Comparison of ENCODE assay signal across 8 cellular contexts in genomic region chr22:17501679-17502285, GRCh38.
DNase-seq lines count a peak whose midpoint lies in the region; ATAC-seq, FAIRE-seq and TF ChIP-seq lines count a peak whose summit lies in the region.

No MANE protein-coding gene starts in this region.

- H3K4me3 Mint-ChIP-seq in CD4-positive, CD25-positive, alpha-beta regulatory T cell: no peak overlapping the region
- H3K4me3 Mint-ChIP-seq in T-cell (no peak overlapping the region), nephron progenitor cell (no peak overlapping the region)

- H3K9me3 Mint-ChIP-seq in CD4-positive, CD25-positive, alpha-beta regulatory T cell: no peaks in the 10 kb centered on the region
- H3K9me3 Mint-ChIP-seq in T-cell (no peaks in the 10 kb centered on the region), nephron progenitor cell (no peaks in the 10 kb centered on the region)

- H3K4me2 ChIP-seq in fibroblast of lung (ENCODE audit: extremely low read depth, insufficient read depth, low read length): no peak overlapping the region

- H3K4me1 Mint-ChIP-seq in CD4-positive, CD25-positive, alpha-beta regulatory T cell: peaks cover 0 to 4% (median 1%) of the 10 kb centered on the region in 4 donors
- H3K4me1 Mint-ChIP-seq in T-cell: no peaks in the 10 kb centered on the region
- H3K4me1 Mint-ChIP-seq in nephron progenitor cell: no peaks in the 10 kb centered on the region

- H4K20me1 ChIP-seq in fibroblast of lung (ENCODE audit: control insufficient read depth, extremely low read depth, insufficient read depth, low read length): no peaks in the 10 kb centered on the region

- DNase-seq in CD4-positive, CD25-positive, alpha-beta regulatory T cell: peak; percentile 19 to 74 (median 67)
- DNase-seq in GM12891 (ENCODE audit: insufficient read length, low spot score) (peak; percentile 39), NCI-H1694 treated with DMSO at 0.1 percent for 48 hours (lab: John Stamatoyannopoulos, UW) (peak; percentile 69), T-cell (peak in 18 of 34 experiments; percentile 2 to 51 (median 16)), fibroblast of lung (ENCODE audit: low read depth in 2 of 2) (peak; percentile 57 to 86), nephron progenitor cell (no peak), UCSD-AML1 (lab: John Stamatoyannopoulos, UW; ENCODE audit: unreplicated experiment) (no peak)

- no peak for FAIRE-seq in GM12891 (lab: Jason Lieb, UNC)

- H3K27ac Mint-ChIP-seq in CD4-positive, CD25-positive, alpha-beta regulatory T cell: no peak overlapping the region
- H3K27ac Mint-ChIP-seq in T-cell (no peak overlapping the region), nephron progenitor cell (no peak overlapping the region)

- no peak overlapping the region for H3K27ac ChIP-seq in CD4-positive, CD25-positive, alpha-beta regulatory T cell (ENCODE audit: insufficient read depth, low read length, poor library complexity, severe bottlenecking)
- H3K27ac ChIP-seq in fibroblast of lung (ENCODE audit: insufficient read depth, low read length): no peak overlapping the region

- TF ChIP-seq POLR2A in GM12891 (IDR thresholded peaks at IDR 0.05; ENCODE audit: low read depth, low read length): no peak

- peaks cover 21% of the 10 kb centered on the region for H3K27me3 Mint-ChIP-seq in CD4-positive, CD25-positive, alpha-beta regulatory T cell
- H3K27me3 Mint-ChIP-seq in T-cell: peaks cover 0 to 2% of the 10 kb centered on the region in 2 donors
- no peaks in the 10 kb centered on the region for H3K27me3 Mint-ChIP-seq in nephron progenitor cell (ENCODE audit: low read depth, poor library complexity)

- H3K79me2 ChIP-seq in fibroblast of lung (ENCODE audit: control insufficient read depth, insufficient read depth, low read length): no peaks in the 10 kb centered on the region

- CTCF ChIA-PET in T-cell (lab: Charles Lee): interaction anchor here (0.5 to 3.6 kb wide), 18 partner anchors 280 to 444 kb away, joined by 3 to 81 read pairs (median 4); no protein-coding TSS in a partner anchor

- peak; percentile 49 to 70 for TF ChIP-seq CTCF in fibroblast of lung (conservative IDR thresholded peaks at IDR 0.05 in 1 of 2, IDR thresholded peaks at IDR 0.05 in 1 of 2; ENCODE audit: low read depth in 1 of 2, low read length in 2 of 2)
- peak; percentile 49 for TF ChIP-seq CTCF in nephron progenitor cell (IDR thresholded peaks at IDR 0.05)

- no peaks in the 10 kb centered on the region for H3K36me3 Mint-ChIP-seq in CD4-positive, CD25-positive, alpha-beta regulatory T cell
- no peaks in the 10 kb centered on the region for H3K36me3 Mint-ChIP-seq in T-cell
- peaks cover 75% of the 10 kb centered on the region for H3K36me3 Mint-ChIP-seq in nephron progenitor cell (ENCODE audit: low read depth)

- no peak overlapping the region for H2AFZ ChIP-seq in fibroblast of lung (ENCODE audit: low read length)

- H3K4me1 ChIP-seq in CD4-positive, CD25-positive, alpha-beta regulatory T cell (ENCODE audit: control insufficient read depth, insufficient read depth, low read length, poor library complexity, severe bottlenecking): no peaks in the 10 kb centered on the region
- no peaks in the 10 kb centered on the region for H3K4me1 ChIP-seq in fibroblast of lung (ENCODE audit: control insufficient read depth, extremely low read depth, insufficient read depth, low read length)

- no peaks in the 10 kb centered on the region for H3K9me3 ChIP-seq in CD4-positive, CD25-positive, alpha-beta regulatory T cell (ENCODE audit: control insufficient read depth in 2 of 2, low read length in 2 of 2)
- no peaks in the 10 kb centered on the region for H3K9me3 ChIP-seq in fibroblast of lung (ENCODE audit: control insufficient read depth, insufficient read depth, low read depth, low read length)

- peaks cover 2% of the 10 kb centered on the region for H3K27me3 ChIP-seq in CD4-positive, CD25-positive, alpha-beta regulatory T cell (ENCODE audit: control insufficient read depth, insufficient read depth, low read length)
- H3K27me3 ChIP-seq in fibroblast of lung (ENCODE audit: control insufficient read depth, insufficient read depth, low read length): no peaks in the 10 kb centered on the region

- POLR2A ChIA-PET in T-cell (lab: Charles Lee): interaction anchor here in 1 of 2 donors (1.1 kb wide), 1 partner anchor 330 kb away, joined by 5 read pairs; no protein-coding TSS in a partner anchor

- no peak overlapping the region for H3K4me3 ChIP-seq in CD4-positive, CD25-positive, alpha-beta regulatory T cell (ENCODE audit: low read depth, low read length)
- no peak overlapping the region for H3K4me3 ChIP-seq in fibroblast of lung (replicated peaks in 1 of 4; ENCODE audit: control extremely low read depth in 1 of 4, insufficient read depth in 1 of 4, low read depth in 3 of 4, low read length in 4 of 4)

- H3K36me3 ChIP-seq in CD4-positive, CD25-positive, alpha-beta regulatory T cell (ENCODE audit: control insufficient read depth, insufficient read depth, low read length): no peaks in the 10 kb centered on the region
- H3K36me3 ChIP-seq in fibroblast of lung (ENCODE audit: control insufficient read depth, insufficient read depth, low read length): no peaks in the 10 kb centered on the region

- H3K9ac ChIP-seq in fibroblast of lung (ENCODE audit: insufficient read depth, low read length): no peak overlapping the region

- peak; percentile 66 to 74 for ATAC-seq in CD4-positive, CD25-positive, alpha-beta regulatory T cell (ENCODE audit: low read depth in 2 of 2)
- ATAC-seq in T-cell (replicated peaks in 1 of 4) (peak; percentile 63 to 81 (median 70)), HG03095 (IDR thresholded peaks at IDR 0.05; ENCODE audit: unreplicated experiment) (no peak)

TF ChIP-seq in GM12891, 5 proteins besides CTCF, POLR2A, EP300 and RAD21:
- TF ChIP-seq TAF1 (IDR thresholded peaks at IDR 0.05; ENCODE audit: low read depth, low read length) (no peak), POU2F2 (IDR thresholded peaks at IDR 0.05; ENCODE audit: low read depth, low read length) (no peak), PAX5 (IDR thresholded peaks at IDR 0.05; ENCODE audit: insufficient read depth, low read length, severe bottlenecking) (no peak)

Comparison
In these comparisons a context has a peak if more than half of its experiments do, and no peak if none do; other contexts are left out.
1. DNase-seq: peak in CD4-positive, CD25-positive, alpha-beta regulatory T cell (3 of 3), GM12891 (single experiment), NCI-H1694 treated with DMSO at 0.1 percent for 48 hours (single experiment), T-cell (18 of 34) and fibroblast of lung (2 of 2); none in nephron progenitor cell (single experiment) and UCSD-AML1 (single experiment).